In genomic region chr11:45597116-45597515, GRCh38 we compare ENCODE assay signal across 22 cellular contexts.
DNase-seq lines count a peak whose midpoint lies in the region; ATAC-seq, FAIRE-seq and TF ChIP-seq lines count a peak whose summit lies in the region.
"Had no signal": no experiment of that assay in that cellular context is flagged by ENCODE, and none has a peak within 500 bp of the region (broad histone marks: within the 10 kb centered on the region; RNA-seq: fewer than 3 reads in every experiment).

No MANE protein-coding gene starts in this region.

- CTCF ChIA-PET in A549 (lab: Yijun Ruan, JAX) = interaction anchor here (0.7 kb wide), 2 partner anchors 22 to 174 kb away, joined by 3 read pairs; no protein-coding TSS in a partner anchor
- CTCF ChIA-PET in IMR-90 (lab: Yijun Ruan, JAX) = no interaction called here
- CTCF ChIA-PET in mammary epithelial cell (lab: Charles Lee; ENCODE audit: low non-redundant PET) = no interaction called here

- no peaks in the 10 kb centered on the region for H3K79me2 ChIP-seq in mammary epithelial cell (ENCODE audit: insufficient read depth, low read length)

- TF ChIP-seq RAD21 in A549 (conservative IDR thresholded peaks at IDR 0.05 in 1 of 2, IDR thresholded peaks at IDR 0.05 in 1 of 2) (no peak), IMR-90 (IDR thresholded peaks at IDR 0.05; ENCODE audit: low read length) (no peak)

- H3K18ac ChIP-seq in IMR-90 (ENCODE audit: low read depth, low read length) = no peak overlapping the region

- no peak overlapping the region for H3K9ac ChIP-seq in IMR-90 (ENCODE audit: low read depth, low read length)
- no peak overlapping the region for H3K9ac ChIP-seq in mammary epithelial cell (ENCODE audit: insufficient read depth, low read length)
- H3K9ac ChIP-seq: BLaER1 treated with 17β-estradiol and CSF1 and Interleukin-3, amounts not matched to agents 10 nM and 100 nM had no signal

- ATAC-seq in A549 (no peak), IMR-90 (ENCODE audit: low read depth) (no peak), GM19351 (IDR thresholded peaks at IDR 0.05; ENCODE audit: unreplicated experiment) (no peak)
- ATAC-seq in natural killer cell treated with Interleukin-12 subunit alpha and Interleukin-12 subunit beta and Interleukin-15 and Interleukin-18, amount 100 ng/mL, for 72 hours = no peak
- ATAC-seq: CD8-positive, alpha-beta T cell had no signal

- WGBS in A549 (ENCODE audit: missing lambda C conversion rate) = 4% methylated on average over 3 of the region's 3 CpGs
- WGBS in IMR-90 (ENCODE audit: extremely low coverage in 2 of 2, insufficient read length in 1 of 2), 2 experiments = 40% methylated on average over 1 of the region's 3 CpGs; no CpG with 5 or more reads in 1 of the 2 experiments
- 44% methylated on average over 3 of the region's 3 CpGs for WGBS in mammary epithelial cell (ENCODE audit: low coverage, missing lambda C conversion rate)

- BruUV-seq in IMR-90 (replicated peaks; lab: Mats Ljungman, UMichigan) = no TSS peak
- no TSS peak for BruUV-seq in mammary epithelial cell (replicated peaks; lab: Mats Ljungman, UMichigan)

- no peak overlapping the region for H3K27ac ChIP-seq in A549
- no peak overlapping the region for H3K27ac ChIP-seq in IMR-90 (ENCODE audit: insufficient read depth, low read length)
- H3K27ac ChIP-seq in mammary epithelial cell (ENCODE audit: insufficient read depth, low read depth, low read length) = no peak overlapping the region
- H3K27ac ChIP-seq: BLaER1 treated with 17β-estradiol and CSF1 and Interleukin-3, amounts not matched to agents 10 nM and 100 nM; C4-2B had no signal

- H3K9me1 ChIP-seq in IMR-90 (ENCODE audit: insufficient read depth, low read length) = no peaks in the 10 kb centered on the region

- no peak overlapping the region for H2AK9ac ChIP-seq in IMR-90 (replicated peaks; ENCODE audit: low read depth, low read length, poor library complexity)

- no peaks in the 10 kb centered on the region for H3K4me1 Mint-ChIP-seq in natural killer cell treated with Interleukin-12 subunit alpha and Interleukin-12 subunit beta and Interleukin-15 and Interleukin-18, amount 100 ng/mL, for 72 hours (ENCODE audit: low read depth in 2 of 2)
- H3K4me1 Mint-ChIP-seq: B cell had no signal

- no peak overlapping the region for H3K4ac ChIP-seq in IMR-90 (ENCODE audit: low read depth, low read length)

- in situ Hi-C loops in IMR-90 (cut with MboI; ENCODE audit: low sequenced_read_pairs) (no loop called here), mammary epithelial cell (cut with MboI; ENCODE audit: low sequenced_read_pairs in 2 of 2) (no loop called here)

- intact Hi-C loops in IMR-90 (cut with micrococcal nuclease) = no loop called here
- intact Hi-C loops in mammary epithelial cell (cut with micrococcal nuclease) = no loop called here

- H2BK120ac ChIP-seq in IMR-90 (ENCODE audit: low read depth, low read length) = no peak overlapping the region

- no peak for FAIRE-seq in A549 (lab: Jason Lieb, UNC)
- FAIRE-seq: A204.1, D721Med, G401.6, GM12891, GM19239 had no signal

- no peak overlapping the region for H4K91ac ChIP-seq in IMR-90 (ENCODE audit: insufficient read depth, low read depth, low read length)

- H3K14ac ChIP-seq in IMR-90 (replicated peaks; ENCODE audit: low read depth, low read length) = no peak overlapping the region

- H3K36me3 Mint-ChIP-seq in natural killer cell treated with Interleukin-12 subunit alpha and Interleukin-12 subunit beta and Interleukin-15 and Interleukin-18, amount 100 ng/mL, for 72 hours = no peaks in the 10 kb centered on the region
- H3K36me3 Mint-ChIP-seq: CD8-positive, alpha-beta T cell had no signal

- POLR2A ChIA-PET in A549 (lab: Yijun Ruan, JAX) = no interaction called here
- POLR2A ChIA-PET in IMR-90 (lab: Charles Lee; ENCODE audit: unreplicated experiment) = no interaction called here

- H2BK20ac ChIP-seq in IMR-90 (ENCODE audit: low read depth, low read length) = no peak overlapping the region

- no peaks in the 10 kb centered on the region for H3K36me3 ChIP-seq in IMR-90 (ENCODE audit: control insufficient read depth, insufficient read depth, low read length)
- no peaks in the 10 kb centered on the region for H3K36me3 ChIP-seq in mammary epithelial cell (ENCODE audit: insufficient read depth, low read length)
- H3K36me3 ChIP-seq: BLaER1 treated with 17β-estradiol and CSF1 and Interleukin-3, amounts not matched to agents 10 nM and 100 nM had no signal

- H3K27me3 ChIP-seq in IMR-90 (ENCODE audit: control insufficient read depth, insufficient read depth, low read length) (peaks cover 5% of the 10 kb centered on the region), mammary epithelial cell (ENCODE audit: insufficient read depth, low read length) (peaks cover 3% of the 10 kb centered on the region)
- H3K27me3 ChIP-seq: BLaER1 treated with 17β-estradiol and CSF1 and Interleukin-3, amounts not matched to agents 10 nM and 100 nM had no signal

- H3K4me3 ChIP-seq in A549 (no peak overlapping the region), IMR-90 (ENCODE audit: insufficient read depth, low read depth, low read length) (no peak overlapping the region), mammary epithelial cell (replicated peaks in 1 of 3; ENCODE audit: insufficient read depth in 1 of 3, low read depth in 2 of 3, low read length in 3 of 3) (no peak overlapping the region)
- H3K4me3 ChIP-seq: BLaER1 treated with 17β-estradiol and CSF1 and Interleukin-3, amounts not matched to agents 10 nM and 100 nM had no signal

- DNase-seq in A549 (ENCODE audit: low read depth in 1 of 2, low spot score in 1 of 2) (no peak), IMR-90 (no peak), mesenteric fat pad (ENCODE audit: low spot score) (peak; percentile 33), mammary epithelial cell (no peak)
- no peak for DNase-seq in natural killer cell treated with Interleukin-12 subunit alpha and Interleukin-12 subunit beta and Interleukin-15 and Interleukin-18, amount 100 ng/mL, for 72 hours (ENCODE audit: low spot score)
- DNase-seq: 8988T; AML-193; Caco-2; Calu3; CD4-positive, alpha-beta T cell; CD8-positive, alpha-beta T cell; DMS79 treated with DMSO at 0.1 percent for 48 hours; GF-D8 had no signal

- no peak overlapping the region for H2BK5ac ChIP-seq in IMR-90 (ENCODE audit: low read depth, low read length, poor library complexity, severe bottlenecking)

- H4K8ac ChIP-seq in IMR-90 (ENCODE audit: low read depth in 2 of 2, low read length in 2 of 2) = no peak overlapping the region

- TF ChIP-seq CTCF in A549 (IDR thresholded peaks at IDR 0.05) = no peak
- no peak for TF ChIP-seq CTCF in IMR-90 (conservative IDR thresholded peaks at IDR 0.05; ENCODE audit: low read depth, low read length)
- TF ChIP-seq CTCF in mammary epithelial cell (conservative IDR thresholded peaks at IDR 0.05 in 1 of 2, IDR thresholded peaks at IDR 0.05 in 1 of 2; ENCODE audit: extremely low read depth in 1 of 2, insufficient read depth in 1 of 2, low read depth in 1 of 2, low read length in 2 of 2) = no peak

- H3K4me3 Mint-ChIP-seq in natural killer cell treated with Interleukin-12 subunit alpha and Interleukin-12 subunit beta and Interleukin-15 and Interleukin-18, amount 100 ng/mL, for 72 hours = no peak overlapping the region
- H3K4me3 Mint-ChIP-seq: B cell; CD4-positive, alpha-beta T cell; CD8-positive, alpha-beta T cell had no signal

- no peaks in the 10 kb centered on the region for H3K4me1 ChIP-seq in A549
- no peaks in the 10 kb centered on the region for H3K4me1 ChIP-seq in IMR-90 (ENCODE audit: control insufficient read depth, insufficient read depth, low read length)
- no peaks in the 10 kb centered on the region for H3K4me1 ChIP-seq in mammary epithelial cell (ENCODE audit: insufficient read depth, low read length)
- H3K4me1 ChIP-seq: BLaER1 treated with 17β-estradiol and CSF1 and Interleukin-3, amounts not matched to agents 10 nM and 100 nM; Caco-2 had no signal

- H2AFZ ChIP-seq in IMR-90 (replicated peaks; ENCODE audit: low read length, poor library complexity) (no peak overlapping the region), mammary epithelial cell (ENCODE audit: low read depth, low read length) (no peak overlapping the region)

- no peaks in the 10 kb centered on the region; the same call in 2 of the 3 replicates for H3K9me3 ChIP-seq in A549
- no peaks in the 10 kb centered on the region for H3K9me3 ChIP-seq in IMR-90 (ENCODE audit: control insufficient read depth, insufficient read depth, low read length)
- H3K9me3 ChIP-seq in mammary epithelial cell (replicated peaks; ENCODE audit: insufficient read depth, low read length) = no peaks in the 10 kb centered on the region

- H4K20me1 ChIP-seq in IMR-90 (ENCODE audit: insufficient read depth, low read length) (no peaks in the 10 kb centered on the region), mammary epithelial cell (ENCODE audit: insufficient read depth, low read length) (no peaks in the 10 kb centered on the region)
- H4K20me1 ChIP-seq: BLaER1 treated with 17β-estradiol and CSF1 and Interleukin-3, amounts not matched to agents 10 nM and 100 nM had no signal

- TF ChIP-seq EP300 in A549 (IDR thresholded peaks at IDR 0.05) = no peak

- peaks cover 11 to 19% of the 10 kb centered on the region in 2 donors for H3K27me3 Mint-ChIP-seq in natural killer cell treated with Interleukin-12 subunit alpha and Interleukin-12 subunit beta and Interleukin-15 and Interleukin-18, amount 100 ng/mL, for 72 hours

- TF ChIP-seq POLR2A in A549 (IDR thresholded peaks at IDR 0.05; ENCODE audit: low read length) = no peak
- no peak for TF ChIP-seq POLR2A in IMR-90 (IDR thresholded peaks at IDR 0.05; ENCODE audit: low read depth, low read length)

- H4K5ac ChIP-seq in IMR-90 (ENCODE audit: low read depth, low read length) = no peak overlapping the region

- dilution Hi-C loops in IMR-90 (cut with HindIII; ENCODE audit: low sequenced_read_pairs, unreplicated experiment) (no loop called here), mammary epithelial cell (cut with HindIII; ENCODE audit: low sequenced_read_pairs) (no loop called here)

- H3K79me1 ChIP-seq in IMR-90 (ENCODE audit: low read depth in 1 of 2, low read length in 2 of 2) = no peaks in the 10 kb centered on the region

- no peak overlapping the region for H3K4me2 ChIP-seq in A549
- no peak overlapping the region for H3K4me2 ChIP-seq in IMR-90 (ENCODE audit: low read depth, low read length)
- H3K4me2 ChIP-seq in mammary epithelial cell (ENCODE audit: insufficient read depth, low read depth, low read length) = no peak overlapping the region
- H3K4me2 ChIP-seq: BLaER1 treated with 17β-estradiol and CSF1 and Interleukin-3, amounts not matched to agents 10 nM and 100 nM had no signal

- no peaks in the 10 kb centered on the region for H3K9me3 Mint-ChIP-seq in natural killer cell treated with Interleukin-12 subunit alpha and Interleukin-12 subunit beta and Interleukin-15 and Interleukin-18, amount 100 ng/mL, for 72 hours
- H3K9me3 Mint-ChIP-seq: CD4-positive, alpha-beta T cell; CD8-positive, alpha-beta T cell had no signal

- H2AK5ac ChIP-seq in IMR-90 (ENCODE audit: low read depth, low read length) = no peak overlapping the region

- H2BK15ac ChIP-seq in IMR-90 (ENCODE audit: low read depth, low read length) = no peak overlapping the region

- no peak overlapping the region for H3K27ac Mint-ChIP-seq in natural killer cell treated with Interleukin-12 subunit alpha and Interleukin-12 subunit beta and Interleukin-15 and Interleukin-18, amount 100 ng/mL, for 72 hours
- H3K27ac Mint-ChIP-seq: B cell; CD4-positive, alpha-beta T cell; CD8-positive, alpha-beta T cell had no signal

- no peak overlapping the region for H3K56ac ChIP-seq in IMR-90 (ENCODE audit: extremely low read depth, insufficient read depth, low read length)

- H3K23ac ChIP-seq in IMR-90 (ENCODE audit: low read depth, low read length) = no peak overlapping the region
